ENCODE assay signal across 8 cellular contexts in the genomic region with DNA sequence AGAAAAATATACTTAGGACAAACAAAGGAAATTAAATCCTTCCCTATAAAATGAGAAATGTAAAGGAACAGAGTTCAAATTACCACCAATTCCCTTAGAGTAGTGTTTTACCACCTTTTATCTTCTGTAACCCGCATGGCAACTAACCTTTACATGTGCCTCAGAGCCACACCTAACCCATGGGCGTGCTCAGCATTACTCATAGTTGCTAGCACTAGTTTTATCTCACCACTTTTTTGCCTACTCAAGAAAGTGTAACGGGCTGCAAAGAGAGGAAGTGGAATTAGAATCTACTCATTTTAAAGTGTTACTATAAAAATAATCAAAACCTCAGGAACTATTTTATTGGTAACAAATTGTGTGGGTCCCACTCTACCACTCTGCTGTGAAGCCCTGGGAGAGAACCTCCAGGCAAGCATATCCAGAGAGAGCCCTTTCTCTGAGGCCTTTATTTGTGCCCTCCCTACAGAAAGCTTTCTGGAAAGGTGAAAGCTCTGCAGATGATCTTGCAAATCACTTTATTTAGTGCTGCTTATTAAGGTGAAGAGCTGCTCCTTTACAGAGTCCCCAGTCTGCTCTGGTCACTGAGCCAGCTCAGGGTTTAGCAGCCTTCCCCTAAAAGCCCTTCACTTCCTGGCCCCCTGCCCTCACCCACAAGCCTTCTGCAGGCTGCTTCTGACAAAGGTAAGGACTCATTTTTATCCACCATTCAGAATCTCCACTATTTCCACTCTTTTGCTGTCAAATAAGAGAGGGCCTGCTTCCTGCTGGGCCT.
DNase-seq lines count a peak whose midpoint lies in the region; ATAC-seq and TF ChIP-seq lines count a peak whose summit lies in the region.

No MANE protein-coding gene starts in this region.

- H3K4me1 Mint-ChIP-seq in CD14-positive monocyte, result no peaks in the 10 kb centered on the region

- POLR2A ChIA-PET in PC-3 (lab: Charles Lee; ENCODE audit: unreplicated experiment), result no interaction called here

- ATAC-seq in PC-3, result peak; percentile 88
- peak; percentile 95 to 98 for ATAC-seq in activated naive CD4-positive, alpha-beta T cell treated with anti-CD3 and anti-CD28 coated beads, Interleukin-2, amount 50 U/mL, for 72 hours

- no peaks in the 10 kb centered on the region for H3K9me3 ChIP-seq in PC-3 (ENCODE audit: low read length)

- intact Hi-C loops in PC-3 (cut with micrococcal nuclease), result no loop called here
- intact Hi-C loops in CD14-positive monocyte (cut with micrococcal nuclease), result no loop called here

- no peaks in the 10 kb centered on the region for H3K9me2 ChIP-seq in PC-3 (replicated peaks; ENCODE audit: low read length)

- DNase-seq in ELR (ENCODE audit: low read depth) (peak; percentile 74), HCEC 1CT (peak; percentile 29), PC-3 (peak; percentile 66), iPS-NIHi11 (ENCODE audit: low spot score) (no peak), COR-L47 (lab: John Stamatoyannopoulos, UW) (no peak), CD14-positive monocyte (ENCODE audit: low spot score) (no peak)
- peak in 1 of 2 donors; percentile 27 for DNase-seq in activated naive CD4-positive, alpha-beta T cell treated with anti-CD3 and anti-CD28 coated beads, Interleukin-2, amount 50 U/mL, for 72 hours (ENCODE audit: low spot score in 2 of 2)
- DNase-seq in stimulated activated CD4-positive, alpha-beta T cell treated with anti-CD3 and anti-CD28 coated beads, Interleukin-1b, Interleukin-23, amount 100 ng/mL, for 4 hours (ENCODE audit: low read depth in 2 of 2), result peak; percentile 7 to 37

- H3K4me3 Mint-ChIP-seq in CD14-positive monocyte, result no peak overlapping the region

- peaks cover 0 to 3% (median 0%) of the 10 kb centered on the region in 3 donors for H3K27me3 Mint-ChIP-seq in CD14-positive monocyte (ENCODE audit: low read depth in 3 of 3)

- H2AFZ ChIP-seq in PC-3 (ENCODE audit: low read length), result 0 out of 2 replicates have a peak overlapping the region, but pooled peaks have one; percentile 20

- no peaks in the 10 kb centered on the region for H3K27me3 ChIP-seq in PC-3 (ENCODE audit: low read length)

- CTCF ChIA-PET in PC-3 (lab: Charles Lee), result no interaction called here

- no peaks in the 10 kb centered on the region for H3K36me3 ChIP-seq in PC-3 (ENCODE audit: low read depth, low read length)

- H3K27ac ChIP-seq in PC-3 (ENCODE audit: low read length), result no peak overlapping the region

- no peak overlapping the region for H3K4me3 ChIP-seq in PC-3 (ENCODE audit: low read length)

- H3K79me2 ChIP-seq in PC-3 (ENCODE audit: low read length), result no peaks in the 10 kb centered on the region

- H3K4me2 ChIP-seq in PC-3 (ENCODE audit: low read length), result no peak overlapping the region

- H4K20me1 ChIP-seq in PC-3 (ENCODE audit: low read length), result no peaks in the 10 kb centered on the region

- TF ChIP-seq CTCF in PC-3 (conservative IDR thresholded peaks at IDR 0.05; ENCODE audit: low read depth, low read length) (no peak), CD14-positive monocyte (IDR thresholded peaks at IDR 0.05) (no peak)

- H3K4me1 ChIP-seq in PC-3 (ENCODE audit: insufficient read depth, low read length), result peaks cover 10% of the 10 kb centered on the region; the same call in 1 of the 2 replicates

- no peaks in the 10 kb centered on the region for H3F3A ChIP-seq in PC-3 (ENCODE audit: low read length, unreplicated experiment)

- BruUV-seq in PC-3 (replicated peaks; lab: Mats Ljungman, UMichigan), result no TSS peak

- peaks cover 0 to 40% of the 10 kb centered on the region in 2 donors for H3K36me3 Mint-ChIP-seq in activated naive CD4-positive, alpha-beta T cell treated with anti-CD3 and anti-CD28 coated beads, Interleukin-2, amount 50 U/mL, for 72 hours
- no peaks in the 10 kb centered on the region for H3K36me3 Mint-ChIP-seq in CD14-positive monocyte

- H3K9ac ChIP-seq in PC-3 (ENCODE audit: low read length), result no peak overlapping the region

- H3K27ac Mint-ChIP-seq in activated naive CD4-positive, alpha-beta T cell treated with anti-CD3 and anti-CD28 coated beads, Interleukin-2, amount 50 U/mL, for 72 hours, result peak overlapping the region; percentile 45 to 54
- no peak overlapping the region for H3K27ac Mint-ChIP-seq in CD14-positive monocyte

- H3K9me3 Mint-ChIP-seq in activated naive CD4-positive, alpha-beta T cell treated with anti-CD3 and anti-CD28 coated beads, Interleukin-2, amount 50 U/mL, for 72 hours, result peaks cover 19 to 26% of the 10 kb centered on the region in 2 donors
- H3K9me3 Mint-ChIP-seq in CD14-positive monocyte, result peaks cover 0 to 7% (median 4%) of the 10 kb centered on the region in 7 donors

Comparison
In these comparisons a context has a peak if more than half of its experiments do, and no peak if none do; other contexts are left out.
1. DNase-seq: peak in ELR (single experiment), HCEC 1CT (single experiment), PC-3 (single experiment) and stimulated activated CD4-positive, alpha-beta T cell treated with anti-CD3 and anti-CD28 coated beads, Interleukin-1b, Interleukin-23, amount 100 ng/mL, for 4 hours (2 of 2); none in iPS-NIHi11 (single experiment), COR-L47 (single experiment) and CD14-positive monocyte (single experiment).
2. H3K27ac Mint-ChIP-seq: peak in activated naive CD4-positive, alpha-beta T cell treated with anti-CD3 and anti-CD28 coated beads, Interleukin-2, amount 50 U/mL, for 72 hours (2 of 2); none in CD14-positive monocyte (0 of 7).